In the genomic region with DNA sequence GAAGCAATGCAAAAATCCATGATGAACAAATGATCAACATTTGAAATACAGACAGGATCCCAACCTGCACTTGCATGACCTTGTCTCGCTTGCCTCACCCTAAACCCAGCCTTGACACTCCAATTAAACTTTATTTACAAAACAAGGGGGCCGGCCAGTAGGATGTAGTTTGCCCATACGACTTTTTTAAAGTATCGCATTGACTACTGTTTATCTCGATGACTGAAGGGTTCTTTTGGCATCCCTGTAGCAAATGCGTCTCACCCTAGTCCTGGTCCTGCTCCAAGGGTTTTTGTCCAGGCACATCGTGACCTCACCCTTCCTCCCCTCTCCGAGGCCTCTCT, we compare ENCODE assay signal across 8 cellular contexts. TPM values are rescaled to one million over a fixed set of nuclear protein-coding genes. Genes with fewer than 3 reads are reported as not detected.
DNase-seq lines count a peak whose midpoint lies in the region; ATAC-seq, FAIRE-seq and TF ChIP-seq lines count a peak whose summit lies in the region.

No MANE protein-coding gene starts in this region.

- H3K9me3 Mint-ChIP-seq in MCF 10A (ENCODE audit: unreplicated experiment), result no peaks in the 10 kb centered on the region

- TF ChIP-seq RAD21 in A549 (conservative IDR thresholded peaks at IDR 0.05 in 1 of 2, IDR thresholded peaks at IDR 0.05 in 1 of 2), result no peak

- H3K4me3 ChIP-seq in A549 (peak overlapping the region; percentile 98), mononuclear cell (ENCODE audit: low read length) (peak overlapping the region; percentile 78)

- CTCF ChIA-PET in A549 (lab: Yijun Ruan, JAX), result interaction anchor here (0.9 to 5.0 kb wide), 4 partner anchors 9 to 45 kb away, joined by 4 to 34 read pairs (median 18); no protein-coding TSS in a partner anchor
- CTCF ChIA-PET in MCF 10A (lab: Yijun Ruan, JAX), result interaction anchor here (0.6 kb wide), 1 partner anchor 49 kb away, joined by 3 read pairs; no protein-coding TSS in a partner anchor

- intact Hi-C loops in MCF 10A (cut with micrococcal nuclease), result no loop called here

- TF ChIP-seq POLR2A in A549 (IDR thresholded peaks at IDR 0.05; ENCODE audit: low read length), result no peak

- no peaks in the 10 kb centered on the region for H3K4me1 Mint-ChIP-seq in MCF 10A (ENCODE audit: insufficient read depth, unreplicated experiment)

- TF ChIP-seq CTCF in A549 (IDR thresholded peaks at IDR 0.05) (no peak), MCF 10A (IDR thresholded peaks at IDR 0.05; ENCODE audit: unreplicated experiment) (no peak), foreskin keratinocyte (conservative IDR thresholded peaks at IDR 0.05) (no peak)

- no TSS peak for BruUV-seq in MCF 10A (replicated peaks; lab: Mats Ljungman, UMichigan)

- POLR2A ChIA-PET in A549 (lab: Yijun Ruan, JAX) (interaction anchor here (0.6 to 2.0 kb wide), 25 partner anchors 9 to 900 kb away, joined by 3 to 28 read pairs (median 4); a partner anchor contains a TSS), MCF 10A (lab: Yijun Ruan, JAX) (interaction anchor here (0.5 to 2.4 kb wide), 18 partner anchors 8 to 402 kb away, joined by 3 to 17 read pairs (median 4); a partner anchor contains a TSS)

- WGBS in A549 (ENCODE audit: missing lambda C conversion rate), result 26% methylated on average over 8 of the region's 8 CpGs

- peak overlapping the region; percentile 71 for H3K4me2 ChIP-seq in A549

- H3K4me1 ChIP-seq in A549 (peaks cover 17% of the 10 kb centered on the region), mononuclear cell (ENCODE audit: insufficient read depth, low read length) (peaks cover 10% of the 10 kb centered on the region), foreskin keratinocyte (no peaks in the 10 kb centered on the region)

- no peak for DNase-seq in A549 (ENCODE audit: low read depth in 1 of 2, low spot score in 1 of 2)
- DNase-seq in MCF 10A (ENCODE audit: unreplicated experiment), result no peak
- DNase-seq in NAMALWA (ENCODE audit: low spot score), result no peak
- no peak for DNase-seq in foreskin keratinocyte
- DNase-seq in OCI-M1 (lab: John Stamatoyannopoulos, UW), result no peak

- peak overlapping the region; percentile 81 for H3K4me3 Mint-ChIP-seq in MCF 10A (ENCODE audit: unreplicated experiment)

- ATAC-seq in A549 (no peak), HG03520 (IDR thresholded peaks at IDR 0.05; ENCODE audit: unreplicated experiment) (peak; percentile 1), HG02973 (IDR thresholded peaks at IDR 0.05; ENCODE audit: unreplicated experiment) (no peak), foreskin keratinocyte (no peak)

- no peaks in the 10 kb centered on the region for H3K9me3 ChIP-seq in A549
- no peaks in the 10 kb centered on the region for H3K9me3 ChIP-seq in mononuclear cell (ENCODE audit: low read depth, low read length)

- peak overlapping the region; percentile 87 for H3K27ac Mint-ChIP-seq in MCF 10A (ENCODE audit: low read depth, unreplicated experiment)

- no peak for TF ChIP-seq EP300 in A549 (IDR thresholded peaks at IDR 0.05)

- H3K27me3 ChIP-seq in mononuclear cell (ENCODE audit: insufficient read depth, low read length) (no peaks in the 10 kb centered on the region), foreskin keratinocyte (no peaks in the 10 kb centered on the region)

- no peak for FAIRE-seq in A549 (lab: Jason Lieb, UNC)

- peaks cover 45% of the 10 kb centered on the region for H3K36me3 Mint-ChIP-seq in MCF 10A (ENCODE audit: insufficient read depth, unreplicated experiment)

- peak overlapping the region; percentile 40 to 98 for H3K27ac ChIP-seq in A549
- no peak overlapping the region for H3K27ac ChIP-seq in foreskin keratinocyte

- H3K27me3 Mint-ChIP-seq in MCF 10A (ENCODE audit: insufficient read depth, unreplicated experiment), result no peaks in the 10 kb centered on the region

TF ChIP-seq in A549, 52 proteins besides CTCF, POLR2A, EP300 and RAD21:
- TF ChIP-seq RARB (CRISPR knock-in tag; IDR thresholded peaks at IDR 0.05), result no peak
- TF ChIP-seq, protein P1, sequence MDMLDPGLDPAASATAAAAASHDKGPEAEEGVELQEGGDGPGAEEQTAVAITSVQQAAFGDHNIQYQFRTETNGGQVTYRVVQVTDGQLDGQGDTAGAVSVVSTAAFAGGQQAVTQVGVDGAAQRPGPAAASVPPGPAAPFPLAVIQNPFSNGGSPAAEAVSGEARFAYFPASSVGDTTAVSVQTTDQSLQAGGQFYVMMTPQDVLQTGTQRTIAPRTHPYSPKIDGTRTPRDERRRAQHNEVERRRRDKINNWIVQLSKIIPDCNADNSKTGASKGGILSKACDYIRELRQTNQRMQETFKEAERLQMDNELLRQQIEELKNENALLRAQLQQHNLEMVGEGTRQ (IDR thresholded peaks at IDR 0.05), result peak; percentile 43; the same call in 1 of the 2 replicates

RNA-seq across cellular contexts. Expression of a gene that starts 0.4 kb away (rescaled TPM):
- polyA plus RNA-seq in A549 (2011; rRNA removed), result 739 and 750 TPM in 2 replicates
- 992 and 1,002 TPM in 2 replicates for polyA plus RNA-seq in A549 (2012; cell fraction: cytosol; rRNA removed)
- polyA plus RNA-seq in A549 (2012; cell fraction: nucleus; rRNA removed), result 1,027 and 1,105 TPM in 2 replicates
- polyA plus RNA-seq in A549 (2017; fragmentation: RNase III; extraction: RNeasy Plus Mini Kit Qiagen cat#74134 plus additional on column Dnase treatment), result 604 to 638 TPM (median 625 TPM) in 3 replicates
- polyA minus RNA-seq in A549 (2011; rRNA and poly(A)+ RNA removed), result 805 and 878 TPM in 2 replicates
- total RNA-seq in MCF 10A (2022), result 245 and 405 TPM in 2 replicates
- 177 TPM for total RNA-seq in mononuclear cell
- total RNA-seq in foreskin keratinocyte, result 351 and 441 TPM in 2 replicates
- 518 and 606 TPM in 2 replicates for polyA plus RNA-seq in foreskin keratinocyte
